ENCODE assay signal across 7 cellular contexts in the genomic region with DNA sequence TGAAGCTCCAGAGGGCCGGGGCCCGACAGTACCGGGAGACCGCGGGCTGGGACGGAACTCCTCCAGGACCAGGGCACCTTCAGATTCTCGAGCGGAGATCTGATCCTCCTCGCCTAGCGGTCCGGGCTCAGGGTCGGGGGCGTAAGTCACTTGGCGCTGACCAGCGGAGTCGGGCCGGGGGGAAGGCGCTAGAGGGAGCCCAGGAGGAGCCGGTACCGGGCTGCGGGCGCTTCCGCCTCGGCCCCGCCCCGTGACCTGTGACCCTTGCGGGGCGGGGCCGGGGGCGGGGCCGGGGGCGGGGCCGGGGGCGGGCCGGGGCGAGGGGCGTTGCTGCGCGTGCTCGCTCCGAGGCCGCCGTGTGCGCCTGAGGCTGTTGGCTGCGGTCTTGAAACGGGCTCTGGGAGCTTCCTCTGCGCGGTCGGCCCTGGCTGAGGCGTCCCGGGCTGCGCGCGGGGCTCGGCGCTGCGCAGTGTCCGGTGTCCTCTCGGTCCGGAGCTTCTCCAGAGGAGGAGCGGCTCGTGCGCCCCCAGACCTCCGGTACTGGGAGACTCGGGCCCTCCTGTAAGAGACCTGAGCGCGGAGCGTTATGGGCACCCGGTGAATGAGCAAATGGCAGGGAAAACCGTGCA. TPM values are rescaled to one million over a fixed set of nuclear protein-coding genes. Genes with fewer than 3 reads are reported as not detected.
DNase-seq lines count a peak whose midpoint lies in the region; ATAC-seq, FAIRE-seq and TF ChIP-seq lines count a peak whose summit lies in the region.

A gene (minus strand): TSS at position 239 of the 629 bp plus-strand sequence. CDS start 373 bp downstream, outside the sequence.

- DNase-seq in GM13977 (ENCODE audit: low spot score), result peak; percentile 91
- DNase-seq in NCI-H2171 (lab: John Stamatoyannopoulos, UW), result peak; percentile 75
- DNase-seq in activated CD4-positive, CD25-positive, alpha-beta regulatory T cell (lab: John Stamatoyannopoulos, UW), result peak; percentile 49 to 67 (median 61)
- peak; percentile 80 for DNase-seq in cerebellar cortex (ENCODE audit: low spot score)
- peak; percentile 95 for DNase-seq in kidney
- DNase-seq in stimulated activated CD4-positive, alpha-beta T cell treated with anti-CD3 and anti-CD28 coated beads, Interleukin-15, amount 100 ng/mL, for 1 hour (ENCODE audit: low read depth in 1 of 2, low spot score in 1 of 2), result peak; percentile 57 to 60

- intact Hi-C loops in kidney (cut with DNase I), result no loop called here

- H3K9me3 ChIP-seq in kidney (ENCODE audit: control insufficient read depth in 1 of 2, low read length in 2 of 2), result no peaks in the 10 kb centered on the region

- TF ChIP-seq CTCF in GM13977 (IDR thresholded peaks at IDR 0.05; ENCODE audit: extremely low read depth, insufficient read depth, missing control alignments), result peak; percentile 67
- peak; percentile 59 for TF ChIP-seq CTCF in kidney (IDR thresholded peaks at IDR 0.05; ENCODE audit: borderline replicate concordance, extremely low read depth, insufficient read depth)

- ATAC-seq in HG02840 (IDR thresholded peaks at IDR 0.05; ENCODE audit: low FRiP score, unreplicated experiment), result peak; percentile 69

- H3K4me3 ChIP-seq in kidney (ENCODE audit: low read length in 2 of 2), result peak within 1 kb of the TSS; percentile 92 to 94

- H3K4me1 ChIP-seq in kidney (ENCODE audit: control insufficient read depth in 1 of 2, insufficient read depth in 1 of 2, low read depth in 1 of 2, low read length in 2 of 2), result peaks cover 6 to 12% of the 10 kb centered on the region in 2 donors

- in situ Hi-C loops in GM13977 (cut with MboI; ENCODE audit: low pct_unique_long_range_greater_than_20kb, low sequenced_read_pairs, unreplicated experiment), result no loop called here

- peak within 1 kb of the TSS; percentile 67 to 85 for H3K9ac ChIP-seq in kidney (ENCODE audit: low read length in 2 of 2)

- peak within 1 kb of the TSS; percentile 43 to 60 for H3K27ac ChIP-seq in kidney (ENCODE audit: low read depth in 2 of 2, low read length in 2 of 2)

- no peaks in the 10 kb centered on the region for H3K36me3 ChIP-seq in kidney (ENCODE audit: control insufficient read depth in 1 of 2, insufficient read depth in 2 of 2, low read length in 2 of 2)

- no peak for FAIRE-seq in kidney (lab: Jason Lieb, UNC)

RNA-seq across cellular contexts. Expression of the gene that starts here (rescaled TPM):
- 53.0 TPM for total RNA-seq in kidney
- polyA plus RNA-seq in kidney (ENCODE audit: insufficient read depth, low read depth, low replicate concordance), result 52.8 TPM

Comparison
In these comparisons a context has a peak if more than half of its experiments do, and no peak if none do; other contexts are left out.
1. Peak in every context shown above with its lines: DNase-seq, ATAC-seq, H3K4me3 ChIP-seq and H3K27ac ChIP-seq.